In the genomic region with DNA sequence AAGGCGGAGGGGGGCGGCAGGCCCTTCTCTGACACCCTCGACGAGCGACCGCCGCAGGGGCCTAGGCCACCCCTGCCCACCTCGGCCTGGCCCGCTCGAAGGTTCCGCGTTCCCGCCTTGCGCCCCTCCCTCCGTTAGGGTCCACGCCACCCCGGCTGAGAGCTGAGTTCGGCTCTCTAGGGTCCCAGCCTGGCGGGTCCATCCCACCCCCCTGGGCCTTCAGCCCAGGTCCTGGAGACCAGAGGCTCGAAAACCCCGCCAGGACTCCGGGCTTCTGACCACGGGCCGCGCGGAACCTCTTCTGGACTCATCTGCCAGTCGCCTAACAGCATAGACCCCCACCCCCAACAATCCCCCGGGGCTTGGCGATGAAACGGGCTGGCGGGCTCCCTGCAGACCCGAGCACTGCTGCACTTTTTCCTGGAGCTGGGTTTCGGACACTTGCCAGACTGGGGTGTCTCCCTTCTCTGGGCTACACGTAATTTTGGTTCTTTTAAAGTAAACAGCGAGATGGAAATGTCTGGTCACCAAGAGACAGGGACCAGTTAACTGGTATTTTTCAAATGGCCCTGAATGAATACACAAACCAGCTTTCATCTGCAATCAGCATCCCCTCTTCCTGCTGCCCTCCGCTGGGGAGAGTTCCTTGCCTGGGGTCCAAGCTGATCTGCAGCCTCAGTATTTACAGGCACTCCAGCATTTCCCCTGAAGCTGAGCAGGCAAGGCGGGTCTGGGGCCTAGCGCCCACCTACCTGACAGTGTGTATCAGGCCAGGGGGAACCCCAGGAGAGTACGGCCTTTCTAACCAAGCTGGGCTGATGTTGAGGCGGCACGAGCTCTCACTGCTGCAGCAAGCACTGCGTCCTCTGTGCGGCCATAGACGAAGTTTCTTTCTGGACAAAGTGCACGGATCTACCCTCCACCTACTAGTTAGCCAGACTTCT, we compare ENCODE assay signal across 8 cellular contexts. TPM values are rescaled to one million over a fixed set of nuclear protein-coding genes. Genes with fewer than 3 reads are reported as not detected.
DNase-seq lines count a peak whose midpoint lies in the region; ATAC-seq and TF ChIP-seq lines count a peak whose summit lies in the region.

No MANE protein-coding gene starts in this region.

- peaks cover 25 to 26% of the 10 kb centered on the region in 2 donors for H3K4me1 Mint-ChIP-seq in natural killer cell treated with Interleukin-12 subunit alpha and Interleukin-12 subunit beta and Interleukin-15 and Interleukin-18, amount 100 ng/mL, for 72 hours (ENCODE audit: low read depth in 2 of 2)

- no peaks in the 10 kb centered on the region for H3K9me3 Mint-ChIP-seq in natural killer cell treated with Interleukin-12 subunit alpha and Interleukin-12 subunit beta and Interleukin-15 and Interleukin-18, amount 100 ng/mL, for 72 hours

- no peaks in the 10 kb centered on the region for H3K36me3 Mint-ChIP-seq in natural killer cell treated with Interleukin-12 subunit alpha and Interleukin-12 subunit beta and Interleukin-15 and Interleukin-18, amount 100 ng/mL, for 72 hours

- peaks cover 9% of the 10 kb centered on the region; the same call in 1 of the 2 replicates for H3K4me1 ChIP-seq in BE2C

- H3K36me3 ChIP-seq in BE2C = peaks cover 46% of the 10 kb centered on the region

- TF ChIP-seq RAD21 in Ishikawa (IDR thresholded peaks at IDR 0.05; ENCODE audit: low read depth) = no peak

- H3K4me3 Mint-ChIP-seq in natural killer cell treated with Interleukin-12 subunit alpha and Interleukin-12 subunit beta and Interleukin-15 and Interleukin-18, amount 100 ng/mL, for 72 hours = peak overlapping the region; percentile 93

- H3K27ac Mint-ChIP-seq in natural killer cell treated with Interleukin-12 subunit alpha and Interleukin-12 subunit beta and Interleukin-15 and Interleukin-18, amount 100 ng/mL, for 72 hours = peak overlapping the region; percentile 56 to 77

- H3K27ac ChIP-seq in coronary artery = peak overlapping the region; percentile 89 to 93

- TF ChIP-seq CTCF in BE2C (IDR thresholded peaks at IDR 0.05; ENCODE audit: low read depth, low read length) (no peak), coronary artery (IDR thresholded peaks at IDR 0.05) (no peak)

- H3K9me3 ChIP-seq in BE2C = no peaks in the 10 kb centered on the region

- H3K4me3 ChIP-seq in BE2C (ENCODE audit: low read depth, low read length) (peak overlapping the region; percentile 70), coronary artery (peak overlapping the region; percentile 76)

- no peaks in the 10 kb centered on the region for H3K27me3 ChIP-seq in BE2C

- no peaks in the 10 kb centered on the region for H3K27me3 Mint-ChIP-seq in natural killer cell treated with Interleukin-12 subunit alpha and Interleukin-12 subunit beta and Interleukin-15 and Interleukin-18, amount 100 ng/mL, for 72 hours

- no peak for DNase-seq in BE2C
- DNase-seq in coronary artery (ENCODE audit: low spot score) = peak; percentile 84
- no peak for DNase-seq in natural killer cell treated with Interleukin-12 subunit alpha and Interleukin-12 subunit beta and Interleukin-15 and Interleukin-18, amount 100 ng/mL, for 72 hours (ENCODE audit: low spot score)
- no peak for DNase-seq in KG1 (lab: John Stamatoyannopoulos, UW)
- no peak for DNase-seq in 8988T
- DNase-seq in NCI-H1436 (lab: John Stamatoyannopoulos, UW) = no peak

- no peak for ATAC-seq in natural killer cell treated with Interleukin-12 subunit alpha and Interleukin-12 subunit beta and Interleukin-15 and Interleukin-18, amount 100 ng/mL, for 72 hours
- ATAC-seq in GM19395 (IDR thresholded peaks at IDR 0.05; ENCODE audit: unreplicated experiment) = no peak

- TF ChIP-seq EP300 in Ishikawa (IDR thresholded peaks at IDR 0.05; ENCODE audit: borderline replicate concordance) = no peak

TF ChIP-seq in Ishikawa, 13 proteins besides CTCF, POLR2A, EP300 and RAD21:
- TF ChIP-seq REST (IDR thresholded peaks at IDR 0.05; ENCODE audit: low read depth) (no peak), EGR1 (IDR thresholded peaks at IDR 0.05) (no peak), USF1 (IDR thresholded peaks at IDR 0.05) (no peak), FOXM1 (IDR thresholded peaks at IDR 0.05; ENCODE audit: borderline replicate concordance, low read depth) (no peak), ZBTB7A (IDR thresholded peaks at IDR 0.05; ENCODE audit: low read depth) (peak; percentile 69; the same call in 1 of the 2 replicates), TAF1 (IDR thresholded peaks at IDR 0.05; ENCODE audit: low read depth) (no peak)

RNA-seq across cellular contexts. Expression of gene TRIM65, which starts 0.6 kb away (rescaled TPM):
- polyA plus RNA-seq in BE2C (2012; ENCODE audit: insufficient read depth, insufficient read length, low read depth) = 34.1 TPM
- total RNA-seq in natural killer cell treated with Interleukin-12 subunit alpha and Interleukin-12 subunit beta and Interleukin-15 and Interleukin-18, amount 100 ng/mL, for 72 hours = 10 to 100 TPM; 17.2 to 42.1 TPM

RNA-seq across cellular contexts. Expression of gene MRPL38, which starts 7.3 kb away (rescaled TPM):
- 342 TPM for polyA plus RNA-seq in BE2C (2012; ENCODE audit: insufficient read depth, insufficient read length, low read depth)
- 100 to 1,000 TPM; 117 to 174 TPM for total RNA-seq in natural killer cell treated with Interleukin-12 subunit alpha and Interleukin-12 subunit beta and Interleukin-15 and Interleukin-18, amount 100 ng/mL, for 72 hours

RNA-seq across cellular contexts. Expression of gene TRIM47, which starts 19.0 kb away (rescaled TPM):
- 35.9 TPM for polyA plus RNA-seq in BE2C (2012; ENCODE audit: insufficient read depth, insufficient read length, low read depth)
- 1 to 10 TPM; 1.6 to 2.1 TPM for total RNA-seq in natural killer cell treated with Interleukin-12 subunit alpha and Interleukin-12 subunit beta and Interleukin-15 and Interleukin-18, amount 100 ng/mL, for 72 hours

RNA-seq across cellular contexts. Expression of gene WBP2, which starts 42.2 kb away (rescaled TPM):
- 228 TPM for polyA plus RNA-seq in BE2C (2012; ENCODE audit: insufficient read depth, insufficient read length, low read depth)
- total RNA-seq in natural killer cell treated with Interleukin-12 subunit alpha and Interleukin-12 subunit beta and Interleukin-15 and Interleukin-18, amount 100 ng/mL, for 72 hours = 100 to 1,000 TPM in 1 of 2 donors, 10 to 100 TPM in 1; 73.8 to 101 TPM

RNA-seq across cellular contexts. Expression of gene FBF1, which starts 43.5 kb away (rescaled TPM):
- 3.9 TPM for polyA plus RNA-seq in BE2C (2012; ENCODE audit: insufficient read depth, insufficient read length, low read depth)
- 10 to 100 TPM; 10.2 to 34.4 TPM for total RNA-seq in natural killer cell treated with Interleukin-12 subunit alpha and Interleukin-12 subunit beta and Interleukin-15 and Interleukin-18, amount 100 ng/mL, for 72 hours
